Comparison of ENCODE assay signal across 4 cellular contexts in genomic region chr6:97060254-97060653, GRCh38.
"Had no signal": no experiment of that assay in that cellular context is flagged by ENCODE, and none has a peak within 500 bp of the region (broad histone marks: within the 10 kb centered on the region; RNA-seq: fewer than 3 reads in every experiment).

No MANE protein-coding gene starts in this region.

- H3K27ac Mint-ChIP-seq: GM23338, H9, IgD-negative memory B cell had no signal

- DNase-seq: H9, HCEC 1CT had no signal

- H3K9me3 Mint-ChIP-seq: GM23338, H9, IgD-negative memory B cell had no signal

- ATAC-seq: GM23338 had no signal

- H3K4me3 Mint-ChIP-seq: GM23338, H9, IgD-negative memory B cell had no signal
